Comparison of ENCODE assay signal across 25 cellular contexts in genomic region chr6:12037803-12038202, GRCh38. TPM values are rescaled to one million over a fixed set of nuclear protein-coding genes. Genes with fewer than 3 reads are reported as not detected.
DNase-seq lines count a peak whose midpoint lies in the region; ATAC-seq, FAIRE-seq and TF ChIP-seq lines count a peak whose summit lies in the region.
"Had no signal": no experiment of that assay in that cellular context is flagged by ENCODE, and none has a peak within 500 bp of the region (broad histone marks: within the 10 kb centered on the region; RNA-seq: fewer than 3 reads in every experiment).

No MANE protein-coding gene starts in this region.

- peak overlapping the region; percentile 42 for H3K27ac Mint-ChIP-seq in stimulated activated naive B cell treated with anti-CD40 and anti-IgM and Interleukin-4, amounts not matched to agents 10 μg/mL and 1 μg/mL and 100 μg/mL, for 72 hours
- H3K27ac Mint-ChIP-seq: activated naive CD4-positive, alpha-beta T cell treated with anti-CD3 and anti-CD28 coated beads, Interleukin-2, amount 10 ng/mL, durations not matched to agents 7 days and 5 days; dendritic cell treated with granulocyte-macrophage colony-stimulating factor and Interleukin-4, amounts not matched to agents 40 ng/mL and 50 ng/mL, for 4 days; HFFc6; stimulated activated naive CD8-positive, alpha-beta T cell treated with anti-CD3 and anti-CD28 coated beads, Interleukin-15, Interleukin-2, amounts not matched to agents 100 ng/mL and 50 ng/mL, for 24 hours had no signal

- intact Hi-C loops in GM12878 (cut with micrococcal nuclease; ENCODE audit: unreplicated experiment), result no loop called here

- H2AFZ ChIP-seq in GM12878 (ENCODE audit: control insufficient read depth, low read depth, low read length), result no peak overlapping the region
- H2AFZ ChIP-seq: hepatocyte, parathyroid adenoma had no signal

- H3K27ac ChIP-seq in GM12878 (ENCODE audit: control insufficient read depth, insufficient read depth), result peak overlapping the region; percentile 48
- H3K27ac ChIP-seq: hepatocyte, KMS-11, parathyroid adenoma, Peyer's patch, SK-N-MC had no signal

- peak; percentile 26 for ATAC-seq in GM12878
- peak in 1 of 2 donors; percentile 36 for ATAC-seq in stimulated activated naive B cell treated with anti-CD40 and anti-IgM and Interleukin-4, amounts not matched to agents 10 μg/mL and 1 μg/mL and 100 μg/mL, for 72 hours (replicated peaks)
- ATAC-seq: sciatic nerve had no signal

- H3K4me1 ChIP-seq in GM12878 (ENCODE audit: control insufficient read depth, insufficient read depth, low read length), result peaks cover 17% of the 10 kb centered on the region
- H3K4me1 ChIP-seq: parathyroid adenoma had no signal

- no peaks in the 10 kb centered on the region for H3K27me3 ChIP-seq in GM12878 (replicated peaks in 1 of 2; ENCODE audit: control insufficient read depth in 2 of 2, insufficient read depth in 2 of 2, low read length in 1 of 2)
- H3K27me3 ChIP-seq: hepatocyte, Peyer's patch had no signal

- no peak for TF ChIP-seq CTCF in GM12878 (IDR thresholded peaks at IDR 0.05 in 2 of 3, conservative IDR thresholded peaks at IDR 0.05 in 1 of 3; ENCODE audit: control insufficient read depth in 2 of 3, extremely low read depth in 1 of 3, insufficient read depth in 1 of 3, low read depth in 3 of 3, low read length in 3 of 3)

- BruUV-seq in GM12878 (replicated peaks; lab: Mats Ljungman, UMichigan), result no TSS peak

- 17% methylated on average over 6 of the region's 6 CpGs for WGBS in GM12878 (ENCODE audit: insufficient coverage, insufficient replicate concordance, low lambda C conversion rate, missing lambda C conversion rate)

- H3K4me2 ChIP-seq in GM12878 (ENCODE audit: control insufficient read depth, insufficient read depth), result peak overlapping the region; percentile 34; the same call in 1 of the 2 replicates
- H3K4me2 ChIP-seq: hepatocyte, KMS-11 had no signal

- peaks cover 0 to 2% of the 10 kb centered on the region in 2 donors for H3K9me3 Mint-ChIP-seq in stimulated activated naive B cell treated with anti-CD40 and anti-IgM and Interleukin-4, amounts not matched to agents 10 μg/mL and 1 μg/mL and 100 μg/mL, for 72 hours
- H3K9me3 Mint-ChIP-seq: dendritic cell treated with granulocyte-macrophage colony-stimulating factor and Interleukin-4, amounts not matched to agents 40 ng/mL and 50 ng/mL, for 4 days; HFFc6; stimulated activated naive CD8-positive, alpha-beta T cell treated with anti-CD3 and anti-CD28 coated beads, Interleukin-15, Interleukin-2, amounts not matched to agents 100 ng/mL and 50 ng/mL, for 24 hours had no signal

- no peaks in the 10 kb centered on the region for H4K20me1 ChIP-seq in GM12878 (ENCODE audit: control insufficient read depth, insufficient read depth)

- peak in 4 of 6 experiments; percentile 13 to 24 (median 17) for DNase-seq in stimulated activated naive CD4-positive, alpha-beta T cell (lab: John Stamatoyannopoulos, UW)
- DNase-seq in stimulated activated naive CD4-positive, alpha-beta T cell treated with Interleukin-2 at 50 U/mL for 16 hours (lab: John Stamatoyannopoulos, UW), result no peak
- peak; percentile 19 for DNase-seq in NOMO-1 treated with DMSO at 0.1 percent for 48 hours (lab: John Stamatoyannopoulos, UW; ENCODE audit: unreplicated experiment)
- no peak for DNase-seq in GM12878 (ENCODE audit: low read depth, low spot score)
- no peak for DNase-seq in stimulated activated naive B cell treated with anti-CD40 and anti-IgM and Interleukin-4, amounts not matched to agents 10 μg/mL and 1 μg/mL and 100 μg/mL, for 72 hours
- no peak for DNase-seq in HTR-8/SVneo (ENCODE audit: insufficient read length, low spot score)
- DNase-seq in amniotic stem cell (lab: John Stamatoyannopoulos, UW), result no peak
- DNase-seq in NCI-H1694 treated with DMSO at 0.1 percent for 48 hours (lab: John Stamatoyannopoulos, UW), result no peak
- DNase-seq: activated naive CD4-positive, alpha-beta T cell treated with anti-CD3 and anti-CD28 coated beads, Interleukin-2, amount 10 ng/mL, durations not matched to agents 7 days and 5 days; activated T-cell treated with anti-CD3 and anti-CD28 coated beads for 4 hours; Caco-2; HFFc6; NCI-H1105 treated with DMSO at 0.1 percent for 48 hours; NCI-H2171; Peyer's patch; trophoblast cell had no signal

- RAD21 ChIA-PET in GM12878 (lab: Charles Lee; ENCODE audit: unreplicated experiment), result no interaction called here

- SMC1A ChIA-PET in GM12878 (lab: Charles Lee; ENCODE audit: uncharacterized antibody, unreplicated experiment), result interaction anchor here (0.5 to 1.7 kb wide), 5 partner anchors 15 to 253 kb away, joined by 3 to 4 read pairs (median 3); no protein-coding TSS in a partner anchor

- H3K4me3 Mint-ChIP-seq in stimulated activated naive B cell treated with anti-CD40 and anti-IgM and Interleukin-4, amounts not matched to agents 10 μg/mL and 1 μg/mL and 100 μg/mL, for 72 hours, result no peak overlapping the region
- H3K4me3 Mint-ChIP-seq: activated naive CD4-positive, alpha-beta T cell treated with anti-CD3 and anti-CD28 coated beads, Interleukin-2, amount 10 ng/mL, durations not matched to agents 7 days and 5 days; brain; dendritic cell treated with granulocyte-macrophage colony-stimulating factor and Interleukin-4, amounts not matched to agents 40 ng/mL and 50 ng/mL, for 4 days; HFFc6; stimulated activated naive CD8-positive, alpha-beta T cell treated with anti-CD3 and anti-CD28 coated beads, Interleukin-15, Interleukin-2, amounts not matched to agents 100 ng/mL and 50 ng/mL, for 24 hours had no signal

- TF ChIP-seq RAD21 in GM12878 (IDR thresholded peaks at IDR 0.05; ENCODE audit: insufficient read depth, low read depth, low read length), result no peak

- POLR2A ChIA-PET in GM12878 (lab: Charles Lee), result no interaction called here

- H3K36me3 ChIP-seq in GM12878 (ENCODE audit: control insufficient read depth in 2 of 2, insufficient read depth in 2 of 2, low read length in 1 of 2), result peaks cover 0 to 3% of the 10 kb centered on the region in 2 experiments; a peak in 3 of 4 replicates
- H3K36me3 ChIP-seq: Peyer's patch had no signal

- no peak overlapping the region for H3K9ac ChIP-seq in GM12878 (ENCODE audit: control insufficient read depth, insufficient read depth, low read length)
- H3K9ac ChIP-seq: KMS-11, parathyroid adenoma had no signal

- TF ChIP-seq POLR2A in GM12878 (IDR thresholded peaks at IDR 0.05; ENCODE audit: low read depth, low read length), result no peak

- H3K36me3 Mint-ChIP-seq in stimulated activated naive B cell treated with anti-CD40 and anti-IgM and Interleukin-4, amounts not matched to agents 10 μg/mL and 1 μg/mL and 100 μg/mL, for 72 hours, result peaks cover 18 to 50% of the 10 kb centered on the region in 2 donors

- TF ChIP-seq EP300 in GM12878 (IDR thresholded peaks at IDR 0.05; ENCODE audit: borderline replicate concordance in 1 of 2, control insufficient read depth in 1 of 2, low read depth in 2 of 2, low read length in 2 of 2), result no peak

- CTCF ChIA-PET in GM12878 (lab: Yijun Ruan, JAX), result interaction anchor here (0.7 to 2.1 kb wide), 2 partner anchors 9 to 24 kb away, joined by 5 to 11 read pairs; no protein-coding TSS in a partner anchor

- in situ Hi-C loops in GM12878 (cut with MboI), result no loop called here

- no peak overlapping the region for H3K4me3 ChIP-seq in GM12878
- H3K4me3 ChIP-seq: hepatocyte, Peyer's patch, SK-N-MC had no signal

- peaks cover 75% of the 10 kb centered on the region for H3K79me2 ChIP-seq in GM12878 (ENCODE audit: control insufficient read depth, insufficient read depth, low read length)

- H3K9me3 ChIP-seq in GM12878 (replicated peaks; ENCODE audit: control insufficient read depth, insufficient read depth, low read length), result peaks cover 6% of the 10 kb centered on the region; the same call in 2 of the 3 replicates
- H3K9me3 ChIP-seq: Caco-2, Peyer's patch had no signal

- peaks cover 43 to 57% of the 10 kb centered on the region in 2 donors for H3K4me1 Mint-ChIP-seq in stimulated activated naive B cell treated with anti-CD40 and anti-IgM and Interleukin-4, amounts not matched to agents 10 μg/mL and 1 μg/mL and 100 μg/mL, for 72 hours

- no peak for FAIRE-seq in GM12878 (lab: Jason Lieb, UNC)
- no peak for FAIRE-seq in HTR-8/SVneo (lab: Jason Lieb, UNC)
- FAIRE-seq: endothelial cell of umbilical vein had no signal

- H3K27me3 Mint-ChIP-seq in stimulated activated naive B cell treated with anti-CD40 and anti-IgM and Interleukin-4, amounts not matched to agents 10 μg/mL and 1 μg/mL and 100 μg/mL, for 72 hours, result no peaks in the 10 kb centered on the region
- H3K27me3 Mint-ChIP-seq: activated naive CD4-positive, alpha-beta T cell treated with anti-CD3 and anti-CD28 coated beads, Interleukin-2, amount 10 ng/mL, durations not matched to agents 7 days and 5 days; brain; dendritic cell treated with granulocyte-macrophage colony-stimulating factor and Interleukin-4, amounts not matched to agents 40 ng/mL and 50 ng/mL, for 4 days; stimulated activated naive CD8-positive, alpha-beta T cell treated with anti-CD3 and anti-CD28 coated beads, Interleukin-15, Interleukin-2, amounts not matched to agents 100 ng/mL and 50 ng/mL, for 24 hours had no signal

TF ChIP-seq in GM12878, 131 proteins besides CTCF, POLR2A, EP300 and RAD21 (continues in another document):
- TF ChIP-seq POLR2AphosphoS2 (IDR thresholded peaks at IDR 0.05; ENCODE audit: low read depth, low read length), result no peak

RNA-seq across cellular contexts. Expression of gene HIVEP1, which starts 25.7 kb away (rescaled TPM):
- 251 and 262 TPM in 2 replicates for total RNA-seq in GM12878 (2013; cell fraction: nucleolus; rRNA removed)
- total RNA-seq in GM12878 (2014; rRNA removed) (32.2 and 33.7 TPM in 2 replicates), GM12878 (2014; rRNA removed; fragmentation: Illumina TruSeq; extraction: Trizol) (37.0 and 39.1 TPM in 2 replicates), GM12878 (2021) (37.5 and 37.7 TPM in 2 replicates)
- 14.0 TPM for polyA plus RNA-seq in GM12878 (2011; ENCODE audit: low read depth)
- polyA plus RNA-seq in GM12878 (2011; rRNA removed) (13.6 and 19.7 TPM in 2 replicates), GM12878 (2014; fragmentation: Illumina TruSeq; extraction: Trizol) (31.1 and 40.9 TPM in 2 replicates), GM12878 (2014; fragmentation: Nextera tagmentation; extraction: Ambion mirVana) (1 to 10 TPM; 4.3 to 6.7 TPM), GM12878 (2014; rRNA removed) (22.5 and 23.5 TPM in 2 replicates), GM12878 (2016; fragmentation: Nextera tagmentation; extraction: Ambion mirVana) (10 to 100 TPM; 11.9 to 13.2 TPM)
- 23.6 and 25.1 TPM in 2 replicates for polyA plus RNA-seq in GM12878 (2011; cell fraction: cytosol; rRNA removed)
- polyA plus RNA-seq in GM12878 (2011; cell fraction: nucleus; rRNA removed), result 36.9 and 47.3 TPM in 2 replicates
- 14.9 and 17.9 TPM in 2 replicates for polyA plus RNA-seq in GM12878 (2012)
- 71.2 and 77.4 TPM in 2 replicates for polyA minus RNA-seq in GM12878 (2011; rRNA and poly(A)+ RNA removed)
- 17.7 and 17.9 TPM in 2 replicates for polyA minus RNA-seq in GM12878 (2011; cell fraction: cytosol; rRNA and poly(A)+ RNA removed)
- 62.4 and 93.5 TPM in 2 replicates for polyA minus RNA-seq in GM12878 (2011; cell fraction: nucleus; rRNA and poly(A)+ RNA removed)

Comparison
In these comparisons a context has a peak if more than half of its experiments do, and no peak if none do; other contexts are left out.
1. DNase-seq: peak in stimulated activated naive CD4-positive, alpha-beta T cell (4 of 6) and NOMO-1 treated with DMSO at 0.1 percent for 48 hours (single experiment); none in stimulated activated naive CD4-positive, alpha-beta T cell treated with Interleukin-2 at 50 U/mL for 16 hours (single experiment), GM12878 (single experiment), stimulated activated naive B cell treated with anti-CD40 and anti-IgM and Interleukin-4, amounts not matched to agents 10 μg/mL and 1 μg/mL and 100 μg/mL, for 72 hours (single experiment), HTR-8/SVneo (single experiment), amniotic stem cell (single experiment) and NCI-H1694 treated with DMSO at 0.1 percent for 48 hours (single experiment).